In the genomic region with DNA sequence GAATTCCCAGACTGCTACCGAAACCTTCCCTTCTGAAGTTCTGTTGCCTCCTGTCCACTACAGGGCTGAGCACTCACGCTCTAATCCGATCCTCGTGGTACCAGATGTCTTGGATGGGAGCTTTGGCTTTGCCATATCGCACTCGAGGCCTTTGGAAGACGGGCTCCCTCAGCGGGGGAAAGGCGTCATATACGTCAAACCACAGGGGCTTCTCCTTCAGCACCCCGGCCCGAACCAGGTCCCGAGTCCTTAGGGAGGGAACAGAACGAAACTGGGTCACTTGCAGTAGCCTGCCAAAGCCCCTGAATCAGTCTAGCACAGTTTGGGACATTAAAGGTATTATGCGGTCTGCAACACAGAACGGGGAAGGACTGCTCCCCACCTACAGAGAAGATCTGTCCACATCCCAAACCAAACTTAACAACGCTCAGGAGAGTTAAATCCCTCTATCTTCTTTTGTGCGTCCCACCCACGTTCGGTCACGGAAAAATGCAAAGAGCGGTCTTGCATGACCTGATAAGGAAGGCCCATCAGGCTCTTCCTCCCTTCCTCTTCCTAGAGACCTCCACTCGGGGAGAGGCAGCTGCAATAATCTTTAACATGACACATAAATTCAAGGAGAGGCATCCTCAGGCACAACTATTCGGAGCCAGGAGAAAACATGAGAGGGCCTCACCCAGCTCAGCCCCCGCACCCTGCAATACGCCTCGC, we compare ENCODE assay signal across 8 cellular contexts. TPM values are rescaled to one million over a fixed set of nuclear protein-coding genes. Genes with fewer than 3 reads are reported as not detected.
DNase-seq lines count a peak whose midpoint lies in the region; ATAC-seq and TF ChIP-seq lines count a peak whose summit lies in the region.

No MANE protein-coding gene starts in this region.

- 10% methylated on average over 27 of the region's 27 CpGs for WGBS in prostate gland

- H3K9me3 ChIP-seq in OCI-LY7 (ENCODE audit: low read length): peaks cover 10% of the 10 kb centered on the region; the same call in 1 of the 2 replicates
- H3K9me3 ChIP-seq in prostate gland: no peaks in the 10 kb centered on the region

- peak overlapping the region; percentile 72; the same call in 1 of the 2 replicates for H2AFZ ChIP-seq in OCI-LY7 (ENCODE audit: low read length)

- peaks cover 13% of the 10 kb centered on the region for H3K79me2 ChIP-seq in OCI-LY7 (ENCODE audit: insufficient read depth, low read depth, low read length)

- CTCF ChIA-PET in OCI-LY7 (lab: Charles Lee; ENCODE audit: unreplicated experiment): no interaction called here

- TF ChIP-seq CTCF in OCI-LY7 (conservative IDR thresholded peaks at IDR 0.05; ENCODE audit: low read length) (no peak), prostate gland (IDR thresholded peaks at IDR 0.05) (no peak)

- H3K9me2 ChIP-seq in OCI-LY7 (ENCODE audit: insufficient read depth, low read length): no peaks in the 10 kb centered on the region

- intact Hi-C loops in OCI-LY7 (cut with micrococcal nuclease; ENCODE audit: unreplicated experiment): no loop called here
- intact Hi-C loops in prostate gland (cut with DNase I): no loop called here

- H3K4me2 ChIP-seq in OCI-LY7 (ENCODE audit: low read length): peak overlapping the region; percentile 100

- TF ChIP-seq POLR2A in prostate gland (IDR thresholded peaks at IDR 0.05): no peak

- peaks cover 31% of the 10 kb centered on the region for H3K36me3 ChIP-seq in OCI-LY7 (ENCODE audit: insufficient read depth, low read length)
- H3K36me3 ChIP-seq in prostate gland: no peaks in the 10 kb centered on the region

- H3K27me3 ChIP-seq in prostate gland (replicated peaks; ENCODE audit: insufficient read depth): no peaks in the 10 kb centered on the region

- H3K4me1 ChIP-seq in OCI-LY7 (ENCODE audit: insufficient read depth, low read length, poor library complexity, severe bottlenecking) (peaks cover 23% of the 10 kb centered on the region), prostate gland (replicated peaks) (peaks cover 17% of the 10 kb centered on the region)

- 0 out of 2 replicates have a peak, but pooled peaks cover 4% of the 10 kb centered on the region for H4K20me1 ChIP-seq in OCI-LY7 (ENCODE audit: insufficient read depth, low read length)

- TSS peak; percentile 84 for BruUV-seq in OCI-LY7 (replicated peaks; lab: Mats Ljungman, UMichigan)

- H3K4me3 ChIP-seq in OCI-LY7 (ENCODE audit: low read depth, low read length, poor library complexity, severe bottlenecking): peak overlapping the region; percentile 96
- peak overlapping the region; percentile 61 to 75 for H3K4me3 ChIP-seq in prostate gland

- peak; percentile 3 for ATAC-seq in GM21528 (IDR thresholded peaks at IDR 0.05; ENCODE audit: low FRiP score, unreplicated experiment)

- DNase-seq in OCI-LY7 (ENCODE audit: low spot score): no peak
- DNase-seq in epithelial cell of prostate (ENCODE audit: low read depth, low spot score): no peak
- no peak for DNase-seq in prostate gland (ENCODE audit: low spot score)
- DNase-seq in dedifferentiated amniotic fluid mesenchymal stem cell (ENCODE audit: extremely low spot score): no peak
- DNase-seq in activated CD4-positive, CD25-positive, alpha-beta regulatory T cell treated with anti-CD3 and anti-CD28 coated beads, Interleukin-2, amount 50 U/mL, for 72 hours: no peak
- no peak for DNase-seq in iPS-NIHi11 (ENCODE audit: low spot score)
- DNase-seq in middle frontal gyrus (ENCODE audit: extremely low spot score, low spot score): no peak

- POLR2A ChIA-PET in OCI-LY7 (lab: Charles Lee): interaction anchor here (0.6 to 1.6 kb wide), 3 partner anchors 35 to 158 kb away, joined by 3 to 5 read pairs (median 3); partner anchors contain the start of gene SRSF1

- peak overlapping the region; percentile 37 for H3K27ac ChIP-seq in OCI-LY7 (ENCODE audit: low read depth, low read length, poor library complexity, severe bottlenecking)
- H3K27ac ChIP-seq in epithelial cell of prostate: peak overlapping the region; percentile 71
- H3K27ac ChIP-seq in prostate gland: peak overlapping the region; percentile 88 to 92

RNA-seq across cellular contexts. Expression of gene MRPS23, which starts 0.5 kb away (rescaled TPM):
- 46.3 and 50.3 TPM in 2 replicates for total RNA-seq in OCI-LY7 (2014; rRNA removed; shearing (Covaris generic))
- total RNA-seq in OCI-LY7 (2022) (57.3 and 73.5 TPM in 2 replicates), prostate gland (10 to 100 TPM; 29.0 to 43.1 TPM)

Comparison
In these comparisons a context has a peak if more than half of its experiments do, and no peak if none do; other contexts are left out.
1. H3K27ac ChIP-seq: peak in every context shown above with its lines; median percentile 90 in prostate gland; 71 in epithelial cell of prostate; 37 in OCI-LY7.